In the genomic region with DNA sequence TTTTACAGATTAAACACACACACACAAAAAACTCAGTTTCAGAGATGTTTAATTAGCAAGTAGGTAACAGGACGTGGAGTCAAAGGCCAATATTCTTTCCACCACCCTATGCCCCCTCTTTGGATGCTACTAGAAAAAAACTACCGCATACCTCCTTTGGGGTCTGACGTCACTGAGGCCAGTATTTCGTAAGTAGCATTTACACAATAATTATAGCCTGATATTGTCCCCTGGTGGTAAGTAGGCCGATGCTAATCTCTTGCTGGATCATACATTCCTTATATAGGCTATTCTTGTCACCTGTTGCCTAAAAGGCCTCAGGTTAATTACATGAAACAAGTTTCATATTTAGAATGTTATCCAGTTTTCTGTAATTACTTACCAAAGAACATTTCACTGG, we compare ENCODE assay signal across 17 cellular contexts. TPM values are rescaled to one million over a fixed set of nuclear protein-coding genes. Genes with fewer than 3 reads are reported as not detected.
DNase-seq lines count a peak whose midpoint lies in the region; ATAC-seq, FAIRE-seq and TF ChIP-seq lines count a peak whose summit lies in the region.
"Had no signal": no experiment of that assay in that cellular context is flagged by ENCODE, and none has a peak within 500 bp of the region (broad histone marks: within the 10 kb centered on the region; RNA-seq: fewer than 3 reads in every experiment).

No MANE protein-coding gene starts in this region.

- H4K91ac ChIP-seq in H9 (ENCODE audit: insufficient read length, low read depth, low read length) (no peak overlapping the region), H1 (replicated peaks; ENCODE audit: insufficient read length, low read length) (no peak overlapping the region)

- H3K18ac ChIP-seq in H9 (ENCODE audit: insufficient read length, low read depth, low read length), result no peak overlapping the region
- no peak overlapping the region for H3K18ac ChIP-seq in H1 (ENCODE audit: extremely low read depth, low read length)

- H4K8ac ChIP-seq in H9 (replicated peaks; ENCODE audit: insufficient read length, low read depth, low read length) (no peak overlapping the region), H1 (ENCODE audit: extremely low read depth, insufficient read depth, low read length) (no peak overlapping the region)

- H3K4me3 ChIP-seq in NB4 (ENCODE audit: low read depth, low read length) (no peak overlapping the region), H1 (ENCODE audit: extremely low read depth in 1 of 4, insufficient read depth in 2 of 4, low read depth in 3 of 4, low read length in 4 of 4) (peak overlapping the region in 1 of 4 experiments; percentile 6; a peak in 1 of 8 replicates)
- H3K4me3 ChIP-seq in naive thymus-derived CD4-positive, alpha-beta T cell (ENCODE audit: low read length), result no peak overlapping the region
- H3K4me3 ChIP-seq: BLaER1, GM23248 had no signal

- TF ChIP-seq CTCF in H9 (conservative IDR thresholded peaks at IDR 0.05) (no peak), NB4 (IDR thresholded peaks at IDR 0.05; ENCODE audit: low read depth, low read length) (no peak), H1 (IDR thresholded peaks at IDR 0.05; ENCODE audit: control extremely low read depth in 1 of 3, insufficient read depth in 1 of 3, low read depth in 1 of 3, low read length in 3 of 3) (no peak)

- H3K36me3 Mint-ChIP-seq in H9 (ENCODE audit: insufficient read depth in 1 of 3, low read depth in 3 of 3), result no peaks in the 10 kb centered on the region
- no peaks in the 10 kb centered on the region for H3K36me3 Mint-ChIP-seq in naive thymus-derived CD4-positive, alpha-beta T cell
- H3K36me3 Mint-ChIP-seq: CD8-positive, alpha-beta T cell; T-cell had no signal

- no peaks in the 10 kb centered on the region for H3K36me3 ChIP-seq in H1 (ENCODE audit: control insufficient read depth in 2 of 4, insufficient read depth in 4 of 4, low read length in 3 of 4)
- no peaks in the 10 kb centered on the region for H3K36me3 ChIP-seq in naive thymus-derived CD4-positive, alpha-beta T cell (ENCODE audit: control insufficient read depth in 2 of 3, insufficient read depth in 3 of 3, low read length in 3 of 3)
- H3K36me3 ChIP-seq: BLaER1 had no signal

- H3K79me2 ChIP-seq in H9 (ENCODE audit: insufficient read depth, low read length) (no peaks in the 10 kb centered on the region), H1 (ENCODE audit: control insufficient read depth in 1 of 2, insufficient read depth in 2 of 2, low read length in 2 of 2) (no peaks in the 10 kb centered on the region)

- H2BK15ac ChIP-seq in H9 (ENCODE audit: low read depth, low read length), result no peak overlapping the region
- no peak overlapping the region for H2BK15ac ChIP-seq in H1 (ENCODE audit: low read length)

- no peaks in the 10 kb centered on the region for H3K9me3 Mint-ChIP-seq in H9
- H3K9me3 Mint-ChIP-seq in naive thymus-derived CD4-positive, alpha-beta T cell, result no peaks in the 10 kb centered on the region
- H3K9me3 Mint-ChIP-seq: CD8-positive, alpha-beta T cell; T-cell had no signal

- H3K56ac ChIP-seq in H9 (ENCODE audit: insufficient read length, low read depth, low read length), result no peak overlapping the region
- H3K56ac ChIP-seq in H1 (replicated peaks; ENCODE audit: insufficient read length, low read depth, low read length), result no peak overlapping the region

- no peaks in the 10 kb centered on the region for H3K23me2 ChIP-seq in H9 (ENCODE audit: insufficient read length, low read depth, low read length, poor library complexity, severe bottlenecking)
- H3K23me2 ChIP-seq in H1 (ENCODE audit: low read depth, low read length), result no peaks in the 10 kb centered on the region

- H3K27me3 ChIP-seq in H9 (ENCODE audit: insufficient read depth, low read length), result no peaks in the 10 kb centered on the region
- no peaks in the 10 kb centered on the region for H3K27me3 ChIP-seq in H1 (replicated peaks in 1 of 4; ENCODE audit: control insufficient read depth in 3 of 4, extremely low read depth in 1 of 4, insufficient read depth in 3 of 4, low read length in 3 of 4)
- no peaks in the 10 kb centered on the region for H3K27me3 ChIP-seq in naive thymus-derived CD4-positive, alpha-beta T cell (ENCODE audit: control insufficient read depth in 2 of 2, insufficient read depth in 2 of 2, low read length in 2 of 2)
- H3K27me3 ChIP-seq: BLaER1 had no signal

- ATAC-seq in naive thymus-derived CD4-positive, alpha-beta T cell, result peak; percentile 51
- no peak for ATAC-seq in left colon
- ATAC-seq in GM19455 (IDR thresholded peaks at IDR 0.05; ENCODE audit: unreplicated experiment), result no peak
- no peak for ATAC-seq in GM18873 (IDR thresholded peaks at IDR 0.05; ENCODE audit: low FRiP score, unreplicated experiment)
- ATAC-seq: CD8-positive, alpha-beta T cell; Panc1; T-cell had no signal

- TF ChIP-seq EP300 in H1 (IDR thresholded peaks at IDR 0.05; ENCODE audit: borderline replicate concordance in 1 of 2, low read depth in 2 of 2, low read length in 2 of 2), result no peak

- CTCF ChIA-PET in H1 (lab: Charles Lee; ENCODE audit: partially characterized antibody), result no interaction called here
- CTCF ChIA-PET in naive thymus-derived CD4-positive, alpha-beta T cell (lab: Charles Lee), result no interaction called here

- peak overlapping the region in 1 of 3 experiments; percentile 91; a peak in 3 of 7 replicates for H3K27ac Mint-ChIP-seq in H9
- H3K27ac Mint-ChIP-seq in naive thymus-derived CD4-positive, alpha-beta T cell, result no peak overlapping the region
- H3K27ac Mint-ChIP-seq: CD8-positive, alpha-beta T cell; T-cell had no signal

- no peaks in the 10 kb centered on the region; the same call in 1 of the 2 replicates for H3K27me3 Mint-ChIP-seq in H9 (ENCODE audit: low read depth)
- peaks cover 0 to 16% (median 0%) of the 10 kb centered on the region in 5 donors for H3K27me3 Mint-ChIP-seq in naive thymus-derived CD4-positive, alpha-beta T cell

- H3K4ac ChIP-seq in H9 (ENCODE audit: low read depth, low read length) (no peak overlapping the region), H1 (replicated peaks; ENCODE audit: insufficient read length, low read depth, low read length) (no peak overlapping the region)

- H3K9me3 ChIP-seq in H9 (ENCODE audit: control insufficient read depth, low read depth, low read length), result no peaks in the 10 kb centered on the region
- no peaks in the 10 kb centered on the region for H3K9me3 ChIP-seq in H1 (ENCODE audit: insufficient read depth in 2 of 2, low read depth in 1 of 2, low read length in 1 of 2)
- H3K9me3 ChIP-seq in naive thymus-derived CD4-positive, alpha-beta T cell (ENCODE audit: control insufficient read depth in 2 of 3, low read length in 3 of 3), result no peaks in the 10 kb centered on the region
- H3K9me3 ChIP-seq: BLaER1 had no signal

- no peak overlapping the region for H3K9ac ChIP-seq in H9 (ENCODE audit: extremely low read depth, insufficient read length, low read length)
- no peak overlapping the region for H3K9ac ChIP-seq in H1 (replicated peaks in 1 of 4; ENCODE audit: extremely low read depth in 1 of 4, low read depth in 3 of 4, low read length in 3 of 4)
- H3K9ac ChIP-seq: BLaER1, GM23248, KMS-11 had no signal

- H2AK5ac ChIP-seq in H9 (ENCODE audit: insufficient read length, low read length), result no peak overlapping the region
- H2AK5ac ChIP-seq in H1 (ENCODE audit: low read depth, low read length), result no peak overlapping the region; the same call in 1 of the 2 replicates

- no peaks in the 10 kb centered on the region for H4K20me1 ChIP-seq in H9 (ENCODE audit: control insufficient read depth, insufficient read depth, insufficient read length)
- H4K20me1 ChIP-seq in H1 (replicated peaks in 1 of 2; ENCODE audit: control insufficient read depth in 1 of 2, insufficient read depth in 2 of 2, low read length in 2 of 2), result no peaks in the 10 kb centered on the region
- H4K20me1 ChIP-seq: BLaER1 had no signal

- no peak for TF ChIP-seq RAD21 in H1 (IDR thresholded peaks at IDR 0.05 in 1 of 2, conservative IDR thresholded peaks at IDR 0.05 in 1 of 2; ENCODE audit: low read depth in 2 of 2, low read length in 2 of 2)

- H4K5ac ChIP-seq in H9 (ENCODE audit: insufficient read length, low read depth, low read length) (no peak overlapping the region), H1 (ENCODE audit: insufficient read length, low read depth, low read length) (no peak overlapping the region)

- no peak overlapping the region for H2BK12ac ChIP-seq in H9 (ENCODE audit: insufficient read length, low read depth, low read length)
- H2BK12ac ChIP-seq in H1 (ENCODE audit: low read depth, low read length), result peak overlapping the region; percentile 76; the same call in 1 of the 2 replicates

- no CpG with 5 or more reads among the region's 5 CpGs for WGBS in H9 (ENCODE audit: extremely low coverage, insufficient read length, low lambda C conversion rate)
- 70% methylated on average over 5 of the region's 5 CpGs; no CpG with 5 or more reads in 1 of the 2 experiments for WGBS in H1 (ENCODE audit: extremely low coverage in 1 of 2, insufficient coverage in 1 of 2, insufficient read length in 1 of 2, insufficient replicate concordance in 2 of 2, low coverage in 1 of 2, low lambda C conversion rate in 2 of 2, missing lambda C conversion rate in 1 of 2), 2 experiments

- H3K4me3 Mint-ChIP-seq in H9, result no peak overlapping the region
- no peak overlapping the region for H3K4me3 Mint-ChIP-seq in naive thymus-derived CD4-positive, alpha-beta T cell
- H3K4me3 Mint-ChIP-seq: CD8-positive, alpha-beta T cell; T-cell had no signal

- no peak overlapping the region for H3T11ph ChIP-seq in H9 (ENCODE audit: low read length)

- H3K4me1 ChIP-seq in H9 (ENCODE audit: insufficient read depth, low read length) (peaks cover 4% of the 10 kb centered on the region; the same call in 1 of the 2 replicates), H1 (replicated peaks in 1 of 4; ENCODE audit: control insufficient read depth in 3 of 4, insufficient read depth in 4 of 4, low read length in 3 of 4) (peaks cover 0 to 23% (median 14%) of the 10 kb centered on the region in 4 experiments; a peak in 4 of 7 replicates)
- no peaks in the 10 kb centered on the region for H3K4me1 ChIP-seq in naive thymus-derived CD4-positive, alpha-beta T cell (ENCODE audit: control insufficient read depth in 2 of 2, insufficient read depth in 2 of 2, low read length in 2 of 2)
- H3K4me1 ChIP-seq: BLaER1 had no signal

- H3K4me1 Mint-ChIP-seq in H9, result peaks cover 44 to 51% of the 10 kb centered on the region in 2 experiments
- H3K4me1 Mint-ChIP-seq in naive thymus-derived CD4-positive, alpha-beta T cell, result no peaks in the 10 kb centered on the region
- H3K4me1 Mint-ChIP-seq: T-cell had no signal

- H2BK5ac ChIP-seq in H9 (ENCODE audit: insufficient read length, low read length) (no peak overlapping the region), H1 (ENCODE audit: low read depth, low read length) (no peak overlapping the region)

- H3K27ac ChIP-seq in H9 (ENCODE audit: insufficient read length, low read depth, low read length), result peak overlapping the region; percentile 26
- H3K27ac ChIP-seq in H1 (ENCODE audit: low read depth, low read length), result no peak overlapping the region
- H3K27ac ChIP-seq in naive thymus-derived CD4-positive, alpha-beta T cell (ENCODE audit: low read depth, low read length), result no peak overlapping the region
- H3K27ac ChIP-seq: BLaER1, GM23248, KMS-11 had no signal

- H3K4me2 ChIP-seq in H9 (ENCODE audit: insufficient read depth, insufficient read length, low read length) (no peak overlapping the region), H1 (ENCODE audit: insufficient read depth in 1 of 2, low read depth in 2 of 2, low read length in 2 of 2) (no peak overlapping the region)
- H3K4me2 ChIP-seq: BLaER1, KMS-11 had no signal

- POLR2A ChIA-PET in H1 (lab: Charles Lee; ENCODE audit: partially characterized antibody), result interaction anchor here (1.3 to 1.4 kb wide), 2 partner anchors 21 to 23 kb away, joined by 3 to 7 read pairs; partner anchors contain the start of gene SMARCA2
- POLR2A ChIA-PET in naive thymus-derived CD4-positive, alpha-beta T cell (lab: Charles Lee), result no interaction called here

- H2BK120ac ChIP-seq in H9 (ENCODE audit: low read depth, low read length, poor library complexity, severe bottlenecking) (no peak overlapping the region), H1 (replicated peaks; ENCODE audit: low read depth, low read length) (no peak overlapping the region)

- H3K23ac ChIP-seq in H9 (ENCODE audit: insufficient read length, low read depth, low read length), result no peak overlapping the region
- no peak overlapping the region for H3K23ac ChIP-seq in H1 (ENCODE audit: insufficient read length)

- H2AFZ ChIP-seq in H9 (ENCODE audit: low read length), result no peak overlapping the region
- H2AFZ ChIP-seq in H1 (ENCODE audit: low read length), result no peak overlapping the region
- H2AFZ ChIP-seq: GM23248 had no signal

- TF ChIP-seq POLR2A in NB4 (IDR thresholded peaks at IDR 0.05; ENCODE audit: extremely low read depth, insufficient read length) (no peak), H1 (IDR thresholded peaks at IDR 0.05; ENCODE audit: control extremely low read depth in 1 of 2, low read depth in 2 of 2, low read length in 2 of 2) (no peak)

- H3K14ac ChIP-seq in H9 (ENCODE audit: insufficient read depth, low read length) (no peak overlapping the region), H1 (ENCODE audit: insufficient read length) (no peak overlapping the region)

- H3K79me1 ChIP-seq in H9 (ENCODE audit: insufficient read depth, low read depth, low read length, poor library complexity, severe bottlenecking) (no peaks in the 10 kb centered on the region), H1 (ENCODE audit: low read depth, low read length) (no peaks in the 10 kb centered on the region)

- DNase-seq in H9 (no peak), NB4 (ENCODE audit: low read depth) (peak; percentile 58), H1 (ENCODE audit: low read depth in 1 of 2, low spot score in 2 of 2) (no peak), left colon (no peak)
- no peak for DNase-seq in naive thymus-derived CD4-positive, alpha-beta T cell
- DNase-seq: CD8-positive, alpha-beta T cell; DMS79; GM23248; NCI-H1417; NCI-H187 treated with DMSO at 0.1 percent for 48 hours; NCI-H446; T-cell had no signal

- no peak overlapping the region for H2BK20ac ChIP-seq in H9 (ENCODE audit: low read depth, low read length, poor library complexity, severe bottlenecking)
- H2BK20ac ChIP-seq in H1 (ENCODE audit: low read length), result no peak overlapping the region

- intact Hi-C loops in naive thymus-derived CD4-positive, alpha-beta T cell (cut with micrococcal nuclease), result no loop called here
- intact Hi-C loops in left colon (cut with DNase I, micrococcal nuclease), result no loop called here

- FAIRE-seq in H1 (lab: Jason Lieb, UNC), result no peak

RNA-seq across cellular contexts. Expression of gene SMARCA2, which starts 21.0 kb away (rescaled TPM):
- 8.4 and 15.3 TPM in 2 replicates for total RNA-seq in H9 (2021)
- 21.7 and 22.3 TPM in 2 replicates for total RNA-seq in H1 (2021; fragmentation: NEBNext Ultra II Directional; extraction: Animal tissue kit (Norgen Biotek cat#: 25700))
- polyA plus RNA-seq in H1 (2011; rRNA removed), result 6.3 and 12.5 TPM in 2 replicates
- polyA plus RNA-seq in H1 (2011; cell fraction: cytosol; rRNA removed), result 11.2 TPM
- 19.0 TPM for polyA plus RNA-seq in H1 (2011; cell fraction: nucleus; rRNA removed)
- 6.6 to 11.1 TPM (median 7.8 TPM) in 4 replicates for polyA plus RNA-seq in H1 (2012, experiment 1 of 2)
- 0.94 TPM for polyA plus RNA-seq in H1 (2012, experiment 2 of 2)
- polyA plus RNA-seq in H1 (2013, experiment 1 of 2), result 6.7 TPM
- 6.6 TPM for polyA plus RNA-seq in H1 (2013, experiment 2 of 2)
- 18.7 and 32.7 TPM in 2 replicates for polyA minus RNA-seq in H1 (2011; rRNA and poly(A)+ RNA removed)
- 20.0 TPM for polyA minus RNA-seq in H1 (2011; cell fraction: cytosol; rRNA and poly(A)+ RNA removed)
- 37.5 TPM for polyA minus RNA-seq in H1 (2011; cell fraction: nucleus; rRNA and poly(A)+ RNA removed)
- total RNA-seq in naive thymus-derived CD4-positive, alpha-beta T cell, result 100 to 1,000 TPM; 233 to 294 (median 258) TPM
- 10 to 100 TPM; 37.1 to 52.7 TPM for polyA plus RNA-seq in naive thymus-derived CD4-positive, alpha-beta T cell
- 10 to 100 TPM; 89.1 to 92.5 TPM for total RNA-seq in left colon
